ENCODE assay signal across 8 cellular contexts in the genomic region with DNA sequence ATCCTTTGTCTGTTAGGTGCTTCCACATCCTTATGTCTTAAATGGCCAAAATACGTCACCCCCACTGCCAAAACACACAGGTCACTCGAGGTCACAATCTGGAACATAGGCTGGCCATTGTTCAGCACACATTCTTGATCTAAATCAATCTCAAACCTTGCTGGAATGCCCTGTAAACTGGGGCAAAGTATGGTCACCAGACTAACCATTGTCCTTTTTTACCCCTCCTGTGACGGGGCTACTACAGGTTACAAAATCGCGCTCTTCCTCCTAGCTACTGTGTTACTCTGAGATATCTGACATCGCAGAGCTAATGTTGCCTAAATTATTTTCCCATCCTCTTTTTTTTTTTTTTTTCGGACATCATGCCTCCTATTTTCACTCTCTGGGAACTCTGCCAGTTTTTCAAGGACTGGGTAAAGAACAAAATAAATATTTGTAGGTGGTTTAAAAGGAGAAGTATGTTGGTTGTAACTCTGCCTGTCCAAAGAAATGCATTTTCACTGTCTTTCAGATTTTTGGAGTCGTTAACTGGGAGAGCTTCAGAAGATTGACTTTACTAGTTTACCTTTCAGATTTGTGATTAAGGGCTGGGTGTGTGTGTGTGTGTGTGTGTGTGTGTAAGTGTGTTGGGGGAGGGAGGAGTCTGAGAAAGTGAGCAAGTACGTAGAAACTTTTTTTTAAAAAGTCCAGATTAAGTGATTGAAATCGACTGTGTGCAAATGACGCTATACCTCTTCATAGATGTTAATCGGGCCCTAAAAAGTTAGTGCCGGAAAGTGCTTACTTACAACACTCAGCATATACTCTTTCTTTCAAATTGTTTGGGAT. TPM values are rescaled to one million over a fixed set of nuclear protein-coding genes. Genes with fewer than 3 reads are reported as not detected.
DNase-seq lines count a peak whose midpoint lies in the region; ATAC-seq lines count a peak whose summit lies in the region.

No MANE protein-coding gene starts in this region.

- WGBS in ectodermal cell, 2 experiments = 71 to 73% methylated on average over 11 to 12 of the region's 13 CpGs

- H3K4me3 ChIP-seq in ACC112 (ENCODE audit: low read depth, low read length) (peak overlapping the region; percentile 78; the same call in 1 of the 2 replicates), ectodermal cell (ENCODE audit: insufficient read depth, low read depth, low read length) (no peak overlapping the region), muscle layer of colon (ENCODE audit: low read depth in 1 of 2, low read length in 2 of 2) (peak overlapping the region in 1 of 2 donors; percentile 91)

- H3K79me2 ChIP-seq in ACC112 (ENCODE audit: control insufficient read depth, insufficient read depth, low read length, unreplicated experiment) = no peaks in the 10 kb centered on the region

- H3K27me3 ChIP-seq in ACC112 (ENCODE audit: insufficient read depth, low read length) (no peaks in the 10 kb centered on the region; the same call in 1 of the 2 replicates), ectodermal cell (ENCODE audit: control insufficient read depth, insufficient read depth, low read length, poor library complexity, severe bottlenecking) (no peaks in the 10 kb centered on the region), muscle layer of colon (ENCODE audit: control insufficient read depth in 1 of 2, insufficient read depth in 2 of 2, low read length in 2 of 2) (no peaks in the 10 kb centered on the region)

- peak; percentile 34 for DNase-seq in NCI-H1105 (lab: John Stamatoyannopoulos, UW)
- no peak for DNase-seq in activated CD4-positive, alpha-beta T cell treated with anti-CD3 and anti-CD28 coated beads for 4 hours

- peak overlapping the region; percentile 74 for H3K9ac ChIP-seq in muscle layer of colon (ENCODE audit: low read length)

- H3K27ac ChIP-seq in ACC112 (ENCODE audit: low read depth, low read length) = no peak overlapping the region
- peak overlapping the region; percentile 97 for H3K27ac ChIP-seq in ectodermal cell (ENCODE audit: insufficient read depth, low read depth, low read length, poor library complexity, severe bottlenecking)
- H3K27ac ChIP-seq in muscle layer of colon (ENCODE audit: low read depth, low read length) = peak overlapping the region; percentile 73

- H3K4me1 ChIP-seq in ACC112 (ENCODE audit: control insufficient read depth, insufficient read depth, low read length, unreplicated experiment) (no peaks in the 10 kb centered on the region), ectodermal cell (ENCODE audit: control insufficient read depth, insufficient read depth, low read length) (peaks cover 35% of the 10 kb centered on the region), muscle layer of colon (ENCODE audit: insufficient read depth, low read length) (peaks cover 23% of the 10 kb centered on the region)

- ATAC-seq in GM18858 (IDR thresholded peaks at IDR 0.05; ENCODE audit: unreplicated experiment) = no peak
- no peak for ATAC-seq in HG03097 (IDR thresholded peaks at IDR 0.05; ENCODE audit: low FRiP score, unreplicated experiment)
- no peak for ATAC-seq in GM21528 (IDR thresholded peaks at IDR 0.05; ENCODE audit: low FRiP score, unreplicated experiment)

- no peaks in the 10 kb centered on the region for H3K36me3 ChIP-seq in ACC112 (ENCODE audit: insufficient read depth, low read length)
- H3K36me3 ChIP-seq in ectodermal cell (ENCODE audit: control insufficient read depth, insufficient read depth, low read length) = no peaks in the 10 kb centered on the region
- H3K36me3 ChIP-seq in muscle layer of colon (ENCODE audit: insufficient read depth, low read length) = no peaks in the 10 kb centered on the region

- H2AFZ ChIP-seq in ACC112 (ENCODE audit: low read length, unreplicated experiment) = no peak overlapping the region

- no peaks in the 10 kb centered on the region for H3K9me3 ChIP-seq in ectodermal cell (ENCODE audit: control insufficient read depth, low read length)
- no peaks in the 10 kb centered on the region for H3K9me3 ChIP-seq in muscle layer of colon (ENCODE audit: low read length)

RNA-seq across cellular contexts. Expression of a gene that starts 0.9 kb away (rescaled TPM):
- 23.5 TPM for polyA plus RNA-seq in ectodermal cell (2013, experiment 1 of 4)
- 27.0 TPM for polyA plus RNA-seq in ectodermal cell (2013, experiment 2 of 4)
- 14.7 TPM for polyA plus RNA-seq in ectodermal cell (2013, experiment 3 of 4)
- polyA plus RNA-seq in ectodermal cell (2013, experiment 4 of 4) = 17.3 TPM
